8 cellular contexts compared by ENCODE assay signal in the genomic region with DNA sequence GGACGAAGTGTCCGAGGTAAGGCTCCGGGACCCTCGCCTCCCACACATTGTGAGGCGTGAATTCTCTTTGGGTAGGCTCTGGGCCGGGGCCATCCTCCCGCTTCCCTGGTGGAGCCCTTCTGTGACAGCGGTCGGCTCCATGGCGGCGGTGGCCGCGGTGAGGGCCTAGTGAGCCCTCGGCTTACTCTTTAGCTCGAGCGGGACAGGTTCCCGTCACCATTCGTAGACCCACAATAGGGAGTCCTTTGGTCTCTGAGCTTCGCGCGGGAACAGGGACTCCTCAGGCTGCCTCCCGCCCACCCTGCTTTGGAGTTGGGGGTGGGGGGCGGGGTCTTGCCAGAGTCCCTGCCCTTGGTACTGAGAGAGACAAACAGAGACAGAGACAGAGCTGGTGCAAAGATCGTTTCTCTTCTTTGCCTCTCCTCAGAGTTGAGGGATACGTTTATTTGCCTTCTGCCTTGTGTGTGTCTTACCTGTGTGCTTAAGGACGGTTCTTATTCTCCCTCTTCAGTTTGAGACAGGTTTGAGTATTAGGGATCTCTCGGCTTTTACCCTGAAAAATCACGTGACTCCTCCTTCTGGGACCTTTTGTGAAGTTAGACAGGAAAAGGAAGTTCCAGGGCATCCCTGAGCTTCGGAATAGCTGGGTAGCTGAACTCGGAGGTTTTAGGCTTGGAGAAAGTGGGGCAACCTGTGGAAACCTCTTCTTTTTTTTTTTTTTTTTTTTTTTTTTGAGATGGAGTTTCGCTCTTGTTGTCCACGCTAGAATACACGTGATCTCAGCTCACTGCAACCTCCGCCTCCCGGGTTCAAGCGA. TPM values are rescaled to one million over a fixed set of nuclear protein-coding genes. Genes with fewer than 3 reads are reported as not detected.
DNase-seq lines count a peak whose midpoint lies in the region; ATAC-seq and TF ChIP-seq lines count a peak whose summit lies in the region.

No MANE protein-coding gene starts in this region.

- H3F3A ChIP-seq in SU-DHL-6 (ENCODE audit: insufficient read depth) = peaks cover 15% of the 10 kb centered on the region

- peak overlapping the region; percentile 38 for H2AFZ ChIP-seq in SU-DHL-6 (ENCODE audit: low read depth, low read length, severe bottlenecking)

- DNase-seq in GM03348 (ENCODE audit: low spot score) (peak; percentile 52), adipocyte (ENCODE audit: low read depth) (peak; percentile 68), right cardiac atrium (peak in 2 of 3 donors; percentile 55 to 74), sciatic nerve (ENCODE audit: low spot score) (peak; percentile 70)

- peak overlapping the region; percentile 70 for H3K27ac ChIP-seq in HUES6 (ENCODE audit: low read depth, low read length)
- peak overlapping the region; percentile 86 for H3K27ac ChIP-seq in SU-DHL-6 (ENCODE audit: low read depth, low read length)
- H3K27ac ChIP-seq in right cardiac atrium (ENCODE audit: low read length) = peak overlapping the region; percentile 95

- H3K4me2 ChIP-seq in SU-DHL-6 (ENCODE audit: low read depth, low read length, poor library complexity, severe bottlenecking) = peak overlapping the region; percentile 79

- peaks cover 23% of the 10 kb centered on the region; the same call in 1 of the 2 replicates for H4K20me1 ChIP-seq in SU-DHL-6 (ENCODE audit: low read depth, low read length)

- WGBS in right cardiac atrium = 5% methylated on average over 36 of the region's 36 CpGs

- ATAC-seq in right cardiac atrium (peak; percentile 0 to 6), sciatic nerve (no peak), HG02870 (IDR thresholded peaks at IDR 0.05; ENCODE audit: unreplicated experiment) (no peak), GM21515 (IDR thresholded peaks at IDR 0.05; ENCODE audit: unreplicated experiment) (no peak)

- H3K4me1 ChIP-seq in HUES6 (ENCODE audit: control insufficient read depth, insufficient read depth, low read length) (peaks cover 11% of the 10 kb centered on the region), adipocyte (ENCODE audit: control insufficient read depth, insufficient read depth, low read length) (peaks cover 30% of the 10 kb centered on the region), right cardiac atrium (ENCODE audit: control insufficient read depth, insufficient read depth, low read length) (peaks cover 8% of the 10 kb centered on the region)

- H3K9me2 ChIP-seq in SU-DHL-6 (replicated peaks; ENCODE audit: insufficient read depth, low read length) = no peaks in the 10 kb centered on the region

- no peak for TF ChIP-seq CTCF in SU-DHL-6 (IDR thresholded peaks at IDR 0.05; ENCODE audit: insufficient read depth, low read length, poor library complexity, severe bottlenecking)

- H3K9ac ChIP-seq in HUES6 (ENCODE audit: low read length) (peak overlapping the region; percentile 90), SU-DHL-6 (ENCODE audit: low read length) (peak overlapping the region; percentile 97), adipocyte (ENCODE audit: low read length) (peak overlapping the region; percentile 98)

- H3K27me3 ChIP-seq in HUES6 (ENCODE audit: control insufficient read depth, insufficient read depth, low read length) = no peaks in the 10 kb centered on the region
- H3K27me3 ChIP-seq in SU-DHL-6 (ENCODE audit: low read length) = no peaks in the 10 kb centered on the region
- H3K27me3 ChIP-seq in adipocyte (replicated peaks; ENCODE audit: control insufficient read depth, insufficient read depth, low read length) = no peaks in the 10 kb centered on the region
- H3K27me3 ChIP-seq in right cardiac atrium (ENCODE audit: control insufficient read depth, insufficient read depth) = no peaks in the 10 kb centered on the region

- peaks cover 83% of the 10 kb centered on the region for H3K79me2 ChIP-seq in SU-DHL-6 (ENCODE audit: insufficient read depth, low read length)

- H3K4me3 ChIP-seq in HUES6 (ENCODE audit: low read depth, low read length) (peak overlapping the region; percentile 73), SU-DHL-6 (ENCODE audit: insufficient read depth, low read length, poor library complexity, severe bottlenecking) (peak overlapping the region; percentile 78), adipocyte (ENCODE audit: low read length) (peak overlapping the region; percentile 95), right cardiac atrium (ENCODE audit: low read length) (peak overlapping the region; percentile 73)

- intact Hi-C loops in right cardiac atrium (cut with DNase I) (loop anchor here in 1 of 4 donors (10.0 kb wide), 1 partner anchor 242 kb away; the partner anchor contains the start of genes IK and NDUFA2), sciatic nerve (cut with DNase I) (no loop called here)

- H3K9me3 ChIP-seq in HUES6 (ENCODE audit: control insufficient read depth, insufficient read depth, low read depth, low read length) = no peaks in the 10 kb centered on the region
- no peaks in the 10 kb centered on the region for H3K9me3 ChIP-seq in SU-DHL-6 (ENCODE audit: insufficient read depth, low read length)
- no peaks in the 10 kb centered on the region for H3K9me3 ChIP-seq in adipocyte (ENCODE audit: control insufficient read depth, low read length)
- no peaks in the 10 kb centered on the region for H3K9me3 ChIP-seq in right cardiac atrium (ENCODE audit: control insufficient read depth, low read length)

- H3K36me3 ChIP-seq in HUES6 (ENCODE audit: control insufficient read depth, insufficient read depth, low read length) (no peaks in the 10 kb centered on the region), SU-DHL-6 (ENCODE audit: low read length) (no peaks in the 10 kb centered on the region), adipocyte (ENCODE audit: control insufficient read depth, insufficient read depth, low read length, severe bottlenecking) (peaks cover 4% of the 10 kb centered on the region)

RNA-seq across cellular contexts. Expression of gene ANKHD1, which starts 0.8 kb away (rescaled TPM):
- total RNA-seq in right cardiac atrium = 10 to 100 TPM; 59.8 to 69.1 (median 62.4) TPM
- polyA plus RNA-seq in right cardiac atrium = 36.1 TPM
- 144 TPM for total RNA-seq in sciatic nerve

RNA-seq across cellular contexts. Expression of gene SLC4A9, which starts 42.5 kb away (rescaled TPM):
- total RNA-seq in right cardiac atrium = under 1 TPM in 2 of 4 donors, not detected in 2; 0.25 to 0.26 TPM
- 0.05 TPM for polyA plus RNA-seq in right cardiac atrium
- total RNA-seq in sciatic nerve = 0.18 TPM

RNA-seq across cellular contexts. Expression of gene HBEGF, which starts 56.1 kb away (rescaled TPM):
- total RNA-seq in right cardiac atrium = 10 to 100 TPM; 17.6 to 26.8 (median 19.5) TPM
- polyA plus RNA-seq in right cardiac atrium = 31.0 TPM
- 21.1 TPM for total RNA-seq in sciatic nerve

Comparison
In these comparisons a context has a peak if more than half of its experiments do, and no peak if none do; other contexts are left out.
1. ATAC-seq: peak in right cardiac atrium (2 of 2); none in sciatic nerve (single experiment), HG02870 (single experiment) and GM21515 (single experiment).
2. Peak in every context shown above with its lines, with median percentiles within 50 percentile points of each other: DNase-seq, H3K27ac ChIP-seq, H3K4me3 ChIP-seq and H3K9ac ChIP-seq.